8 cellular contexts compared by ENCODE assay signal in genomic region chr2:27765621-27766286, GRCh38. TPM values are rescaled to one million over a fixed set of nuclear protein-coding genes. Genes with fewer than 3 reads are reported as not detected.
DNase-seq lines count a peak whose midpoint lies in the region; ATAC-seq and TF ChIP-seq lines count a peak whose summit lies in the region.

No MANE protein-coding gene starts in this region.

- H3K27ac Mint-ChIP-seq in effector memory CD8-positive, alpha-beta T cell: peak overlapping the region; percentile 54 to 73

- H3K27me3 Mint-ChIP-seq in effector memory CD8-positive, alpha-beta T cell: peaks cover 7 to 28% of the 10 kb centered on the region in 2 donors

- peak overlapping the region; percentile 38 to 55 for H3K4me3 Mint-ChIP-seq in effector memory CD8-positive, alpha-beta T cell

- peak overlapping the region; percentile 34 for H3K4me3 ChIP-seq in thymus (ENCODE audit: low read length)

- no peaks in the 10 kb centered on the region for H3K9me3 Mint-ChIP-seq in effector memory CD8-positive, alpha-beta T cell

- H3K36me3 ChIP-seq in thymus (ENCODE audit: control insufficient read depth, insufficient read depth): no peaks in the 10 kb centered on the region

- no peak for TF ChIP-seq CTCF in omental fat pad (IDR thresholded peaks at IDR 0.05)
- no peak for TF ChIP-seq CTCF in GM13977 (IDR thresholded peaks at IDR 0.05; ENCODE audit: extremely low read depth, insufficient read depth, missing control alignments)

- peaks cover under 1% of the 10 kb centered on the region for H3K4me1 ChIP-seq in thymus (ENCODE audit: control insufficient read depth, insufficient read depth, low read length)

- H3K27me3 ChIP-seq in thymus (ENCODE audit: control insufficient read depth, insufficient read depth): no peaks in the 10 kb centered on the region

- H3K4me1 Mint-ChIP-seq in effector memory CD8-positive, alpha-beta T cell (ENCODE audit: low read depth in 2 of 2): peaks cover 5% of the 10 kb centered on the region in 2 donors

- peak; percentile 27 for ATAC-seq in effector memory CD8-positive, alpha-beta T cell (replicated peaks)
- peak; percentile 68 for ATAC-seq in omental fat pad (ENCODE audit: low FRiP score)

- H3K27ac ChIP-seq in thymus (ENCODE audit: low read depth): no peak overlapping the region

- in situ Hi-C loops in GM13977 (cut with MboI; ENCODE audit: low pct_unique_long_range_greater_than_20kb, low sequenced_read_pairs, unreplicated experiment): loop anchor here (25.0 kb wide), 1 partner anchor 647 kb away; no protein-coding TSS in a partner anchor

- peaks cover 2% of the 10 kb centered on the region for H3K36me3 Mint-ChIP-seq in effector memory CD8-positive, alpha-beta T cell (ENCODE audit: insufficient read depth)

- 37% methylated on average over 29 of the region's 29 CpGs for WGBS in thymus

- H3K9me3 ChIP-seq in thymus (ENCODE audit: control insufficient read depth): no peaks in the 10 kb centered on the region

- DNase-seq in DMS79 (lab: John Stamatoyannopoulos, UW) (peak; percentile 64), omental fat pad (ENCODE audit: low spot score) (no peak), NCI-H1417 treated with DMSO at 0.1 percent for 48 hours (lab: John Stamatoyannopoulos, UW) (no peak), GM13977 (ENCODE audit: low spot score) (no peak), A172 (ENCODE audit: low spot score) (no peak)
- peak; percentile 50 to 57 for DNase-seq in activated CD4-positive, alpha-beta T cell treated with anti-CD3 and anti-CD28 coated beads, Interleukin-2, amount 50 U/mL, for 4 hours
- peak in 1 of 3 experiments; percentile 16 for DNase-seq in effector memory CD8-positive, alpha-beta T cell

RNA-seq across cellular contexts. Expression of gene MRPL33, which starts 5.8 kb away (rescaled TPM):
- 100 to 1,000 TPM; 109 to 130 (median 116) TPM for total RNA-seq in omental fat pad
- polyA plus RNA-seq in thymus: 147 TPM
- 228 and 237 TPM in 2 replicates for total RNA-seq in A172 (2014; rRNA removed; shearing (Covaris generic))

Comparison
In these comparisons a context has a peak if more than half of its experiments do, and no peak if none do; other contexts are left out.
1. DNase-seq: peak in DMS79 (single experiment) and activated CD4-positive, alpha-beta T cell treated with anti-CD3 and anti-CD28 coated beads, Interleukin-2, amount 50 U/mL, for 4 hours (2 of 2); none in omental fat pad (single experiment), NCI-H1417 treated with DMSO at 0.1 percent for 48 hours (single experiment), GM13977 (single experiment) and A172 (single experiment).